In the genomic region with DNA sequence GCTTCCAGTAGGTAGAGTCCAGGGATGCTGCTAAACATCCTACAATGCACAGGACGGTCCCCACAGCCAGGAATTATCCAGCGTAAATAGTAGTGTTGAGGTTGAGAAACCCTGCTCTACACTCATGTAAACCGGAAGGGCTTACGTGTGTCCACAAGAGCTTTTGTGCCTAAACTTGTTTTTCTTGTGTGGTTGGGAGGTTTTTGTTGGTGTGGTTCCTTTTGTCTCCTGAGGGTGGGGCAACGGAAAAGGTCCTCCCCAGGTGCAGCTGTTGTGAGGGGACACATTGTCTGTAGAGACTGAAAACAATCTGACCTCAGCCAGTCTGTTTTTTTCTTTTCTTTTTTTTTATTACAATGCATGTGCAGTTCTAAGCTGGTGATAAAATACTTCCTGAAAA, we compare ENCODE assay signal across 8 cellular contexts.
DNase-seq lines count a peak whose midpoint lies in the region; ATAC-seq and TF ChIP-seq lines count a peak whose summit lies in the region.

No MANE protein-coding gene starts in this region.

- no peaks in the 10 kb centered on the region for H3K9me3 ChIP-seq in spleen

- peak overlapping the region; percentile 61 for H3K27ac Mint-ChIP-seq in activated CD4-positive, alpha-beta memory T cell treated with anti-CD3 and anti-CD28 coated beads, Interleukin-2, amount 10 ng/mL, durations not matched to agents 7 days and 5 days

- 28 to 62% (median 55%) methylated on average over 5 of the region's 5 CpGs for WGBS in spleen, 5 donors

- ATAC-seq in activated CD4-positive, CD25-positive, alpha-beta regulatory T cell treated with anti-CD3 and anti-CD28 coated beads, Interleukin-2, amount 50 U/mL, for 24 hours: peak; percentile 36 to 46
- peak; percentile 57 for ATAC-seq in HG03108 (IDR thresholded peaks at IDR 0.05; ENCODE audit: unreplicated experiment)

- TF ChIP-seq POLR2A in spleen (IDR thresholded peaks at IDR 0.05): no peak

- CTCF ChIA-PET in activated CD4-positive, alpha-beta memory T cell treated with anti-CD3 and anti-CD28 coated beads, Interleukin-2, amount 10 ng/mL, durations not matched to agents 7 days and 5 days (lab: Charles Lee): interaction anchor here (0.8 to 1.6 kb wide), 5 partner anchors 16 to 231 kb away, joined by 3 to 10 read pairs (median 5); no protein-coding TSS in a partner anchor

- no peak overlapping the region for H3K4me3 Mint-ChIP-seq in activated CD4-positive, alpha-beta memory T cell treated with anti-CD3 and anti-CD28 coated beads, Interleukin-2, amount 10 ng/mL, durations not matched to agents 7 days and 5 days

- peaks cover 0 to 12% (median 0%) of the 10 kb centered on the region in 6 donors for H3K36me3 ChIP-seq in spleen

- DNase-seq in activated CD4-positive, CD25-positive, alpha-beta regulatory T cell (lab: John Stamatoyannopoulos, UW): no peak
- peak; percentile 56 for DNase-seq in activated CD4-positive, alpha-beta memory T cell treated with anti-CD3 and anti-CD28 coated beads, Interleukin-2, amount 10 ng/mL, durations not matched to agents 7 days and 5 days
- no peak for DNase-seq in spleen
- DNase-seq in MV-4-11 (lab: John Stamatoyannopoulos, UW): no peak
- no peak for DNase-seq in Kasumi-1 (lab: John Stamatoyannopoulos, UW)
- no peak for DNase-seq in iPS-NIHi7 (ENCODE audit: extremely low spot score)

- POLR2A ChIA-PET in activated CD4-positive, alpha-beta memory T cell treated with anti-CD3 and anti-CD28 coated beads, Interleukin-2, amount 10 ng/mL, durations not matched to agents 7 days and 5 days (lab: Charles Lee): interaction anchor here (0.8 to 1.4 kb wide), 5 partner anchors 16 to 62 kb away, joined by 3 to 7 read pairs (median 3); no protein-coding TSS in a partner anchor

- no peaks in the 10 kb centered on the region for H3K9me3 Mint-ChIP-seq in activated CD4-positive, alpha-beta memory T cell treated with anti-CD3 and anti-CD28 coated beads, Interleukin-2, amount 10 ng/mL, durations not matched to agents 7 days and 5 days

- intact Hi-C loops in spleen (cut with DNase I; ENCODE audit: low total_unique reads): no loop called here

- peaks cover 8 to 99% (median 61%) of the 10 kb centered on the region in 6 donors for H3K4me1 ChIP-seq in spleen

- TF ChIP-seq CTCF in spleen (IDR thresholded peaks at IDR 0.05 in 8 of 11, conservative IDR thresholded peaks at IDR 0.05 in 3 of 11): peak in 7 of 11 experiments; percentile 11 to 53 (median 27)

- H3K4me3 ChIP-seq in spleen: peak overlapping the region in 1 of 8 donors; percentile 5

- H3K27me3 Mint-ChIP-seq in activated CD4-positive, alpha-beta memory T cell treated with anti-CD3 and anti-CD28 coated beads, Interleukin-2, amount 10 ng/mL, durations not matched to agents 7 days and 5 days: no peaks in the 10 kb centered on the region

- H3K36me3 Mint-ChIP-seq in activated CD4-positive, alpha-beta memory T cell treated with anti-CD3 and anti-CD28 coated beads, Interleukin-2, amount 10 ng/mL, durations not matched to agents 7 days and 5 days (ENCODE audit: low read depth): peaks cover 5% of the 10 kb centered on the region

- no peaks in the 10 kb centered on the region for H3K27me3 ChIP-seq in spleen (replicated peaks in 1 of 7)

- H3K27ac ChIP-seq in spleen: peak overlapping the region in 7 of 8 donors; percentile 11 to 84 (median 68)

- peaks cover 57% of the 10 kb centered on the region for H3K4me1 Mint-ChIP-seq in activated CD4-positive, alpha-beta memory T cell treated with anti-CD3 and anti-CD28 coated beads, Interleukin-2, amount 10 ng/mL, durations not matched to agents 7 days and 5 days
